Comparison of ENCODE assay signal across 8 cellular contexts in genomic region chrX:39613508-39613921, GRCh38.
DNase-seq lines count a peak whose midpoint lies in the region; ATAC-seq and TF ChIP-seq lines count a peak whose summit lies in the region.

No MANE protein-coding gene starts in this region.

- BruUV-seq in PC-9 (replicated peaks; lab: Mats Ljungman, UMichigan), result no TSS peak

- H3K9me2 ChIP-seq in PC-9 (ENCODE audit: insufficient read depth), result no peaks in the 10 kb centered on the region

- in situ Hi-C loops in KBM-7 (cut with MboI; ENCODE audit: low pct_unique_long_range_greater_than_20kb, low sequenced_read_pairs), result no loop called here

- TF ChIP-seq CTCF in GM10266 (IDR thresholded peaks at IDR 0.05; ENCODE audit: control insufficient read depth, insufficient read depth, low read depth, missing control alignments), result no peak
- no peak for TF ChIP-seq CTCF in VCaP (conservative IDR thresholded peaks at IDR 0.05)
- no peak for TF ChIP-seq CTCF in fibroblast of pulmonary artery (IDR thresholded peaks at IDR 0.05; ENCODE audit: low read length, missing control alignments)
- TF ChIP-seq CTCF in PC-9 (conservative IDR thresholded peaks at IDR 0.05), result no peak

- no peaks in the 10 kb centered on the region for H3F3A ChIP-seq in PC-9 (ENCODE audit: insufficient read depth, low read depth)

- no peak overlapping the region for H2AFZ ChIP-seq in PC-9

- no peaks in the 10 kb centered on the region for H3K27me3 ChIP-seq in PC-9 (ENCODE audit: insufficient read depth, low read depth)

- no peak overlapping the region for H3K4me2 ChIP-seq in PC-9

- intact Hi-C loops in PC-9 (cut with micrococcal nuclease; ENCODE audit: unreplicated experiment), result no loop called here

- no peak for ATAC-seq in GM19452 (IDR thresholded peaks at IDR 0.05; ENCODE audit: unreplicated experiment)

- peak; percentile 8 for DNase-seq in GM10266 (ENCODE audit: extremely low spot score)
- peak; percentile 54 for DNase-seq in KBM-7
- DNase-seq in fibroblast of pulmonary artery (ENCODE audit: low read depth), result peak; percentile 10
- peak; percentile 78 for DNase-seq in renal cortical epithelial cell (ENCODE audit: low read depth)
- DNase-seq in PC-9, result no peak
- no peak for DNase-seq in RPMI8226

- H3K27ac ChIP-seq in VCaP, result peak overlapping the region; percentile 9; the same call in 1 of the 2 replicates
- no peak overlapping the region for H3K27ac ChIP-seq in PC-9

- CTCF ChIA-PET in PC-9 (lab: Charles Lee), result no interaction called here

- no peaks in the 10 kb centered on the region for H3K79me2 ChIP-seq in PC-9 (ENCODE audit: low read depth)

- H4K20me1 ChIP-seq in PC-9 (ENCODE audit: insufficient read depth), result no peaks in the 10 kb centered on the region

- no peak overlapping the region for H3K4me3 ChIP-seq in fibroblast of pulmonary artery (replicated peaks; ENCODE audit: low read depth, low read length)
- H3K4me3 ChIP-seq in PC-9, result no peak overlapping the region

- H3K4me1 ChIP-seq in PC-9 (replicated peaks; ENCODE audit: insufficient read depth), result no peaks in the 10 kb centered on the region

- POLR2A ChIA-PET in PC-9 (lab: Charles Lee; ENCODE audit: unreplicated experiment), result no interaction called here

- H3K36me3 ChIP-seq in PC-9 (ENCODE audit: low read depth), result no peaks in the 10 kb centered on the region

- no peaks in the 10 kb centered on the region for H3K9me3 ChIP-seq in PC-9 (ENCODE audit: insufficient read depth, low read depth)

Comparison
In these comparisons a context has a peak if more than half of its experiments do, and no peak if none do; other contexts are left out.
1. DNase-seq: peak in GM10266 (single experiment), KBM-7 (single experiment), fibroblast of pulmonary artery (single experiment) and renal cortical epithelial cell (single experiment); none in PC-9 (0 of 2) and RPMI8226 (single experiment).